9 cellular contexts compared by ENCODE assay signal in genomic region chr15:99454941-99455795, GRCh38.
DNase-seq lines count a peak whose midpoint lies in the region; ATAC-seq and TF ChIP-seq lines count a peak whose summit lies in the region.
"Had no signal": no experiment of that assay in that cellular context is flagged by ENCODE, and none has a peak within 500 bp of the region (broad histone marks: within the 10 kb centered on the region; RNA-seq: fewer than 3 reads in every experiment).

No MANE protein-coding gene starts in this region.

- H3K4me1 ChIP-seq in subcutaneous abdominal adipose tissue (ENCODE audit: control insufficient read depth in 5 of 5, insufficient read depth in 5 of 5, low read length in 5 of 5): peaks cover 17 to 58% (median 55%) of the 10 kb centered on the region in 5 donors

- peak; percentile 34 for ATAC-seq in left colon
- ATAC-seq in HG03045 (IDR thresholded peaks at IDR 0.05; ENCODE audit: unreplicated experiment): no peak
- no peak for ATAC-seq in HG03108 (IDR thresholded peaks at IDR 0.05; ENCODE audit: unreplicated experiment)
- no peak for ATAC-seq in GM21717 (IDR thresholded peaks at IDR 0.05; ENCODE audit: unreplicated experiment)
- no peak for ATAC-seq in HG03521 (IDR thresholded peaks at IDR 0.05; ENCODE audit: unreplicated experiment)

- H3K27me3 ChIP-seq in subcutaneous abdominal adipose tissue (ENCODE audit: control insufficient read depth in 5 of 5, insufficient read depth in 4 of 5, low read length in 5 of 5): no peaks in the 10 kb centered on the region

- H3K36me3 Mint-ChIP-seq in MCF 10A (ENCODE audit: insufficient read depth, unreplicated experiment): no peaks in the 10 kb centered on the region

- CTCF ChIA-PET in MCF 10A (lab: Yijun Ruan, JAX): interaction anchor here (0.5 to 1.4 kb wide), 4 partner anchors 85 to 249 kb away, joined by 3 to 7 read pairs (median 4); no protein-coding TSS in a partner anchor

- peak overlapping the region; percentile 81 for H3K27ac Mint-ChIP-seq in MCF 10A (ENCODE audit: low read depth, unreplicated experiment)

- peak; percentile 96 for DNase-seq in HS-27A (ENCODE audit: low read depth)
- DNase-seq in MCF 10A (ENCODE audit: unreplicated experiment): peak; percentile 97
- DNase-seq in left colon: peak in 1 of 2 donors; percentile 66

- no peaks in the 10 kb centered on the region for H3K27me3 Mint-ChIP-seq in MCF 10A (ENCODE audit: insufficient read depth, unreplicated experiment)
- H3K27me3 Mint-ChIP-seq: IgD-negative memory B cell had no signal

- no peak for TF ChIP-seq CTCF in MCF 10A (IDR thresholded peaks at IDR 0.05; ENCODE audit: unreplicated experiment)

- peak overlapping the region; percentile 79 for H3K27ac ChIP-seq in subcutaneous abdominal adipose tissue (ENCODE audit: low read depth, low read length)

- no peaks in the 10 kb centered on the region for H3K36me3 ChIP-seq in subcutaneous abdominal adipose tissue (ENCODE audit: control insufficient read depth in 5 of 5, insufficient read depth in 5 of 5, low read length in 5 of 5)

- peak overlapping the region; percentile 25 for H3K4me3 Mint-ChIP-seq in MCF 10A (ENCODE audit: unreplicated experiment)

- POLR2A ChIA-PET in MCF 10A (lab: Yijun Ruan, JAX): interaction anchor here (0.5 to 4.0 kb wide), 12 partner anchors 9 to 278 kb away, joined by 3 to 36 read pairs (median 4); partner anchors contain the start of genes LRRC28, LYSMD4 and MEF2A

- intact Hi-C loops in MCF 10A (cut with micrococcal nuclease) (loop anchor here (2.0 kb wide), 1 partner anchor 22 kb away; no protein-coding TSS in a partner anchor), left colon (cut with DNase I, micrococcal nuclease) (no loop called here)

- peaks cover 7% of the 10 kb centered on the region for H3K9me3 Mint-ChIP-seq in MCF 10A (ENCODE audit: unreplicated experiment)

- peak overlapping the region in 1 of 5 donors; percentile 10 for H3K4me3 ChIP-seq in subcutaneous abdominal adipose tissue (ENCODE audit: low read depth in 1 of 5, low read length in 5 of 5)

- no peaks in the 10 kb centered on the region for H3K9me3 ChIP-seq in subcutaneous abdominal adipose tissue (ENCODE audit: control insufficient read depth in 5 of 5, low read length in 5 of 5)

- peaks cover 44% of the 10 kb centered on the region for H3K4me1 Mint-ChIP-seq in MCF 10A (ENCODE audit: insufficient read depth, unreplicated experiment)

- BruUV-seq in MCF 10A (replicated peaks; lab: Mats Ljungman, UMichigan): TSS peak; percentile 95

- peak overlapping the region in 3 of 5 donors; percentile 32 to 56 (median 36) for H3K9ac ChIP-seq in subcutaneous abdominal adipose tissue (ENCODE audit: low read length in 5 of 5)
